16 cellular contexts compared by ENCODE assay signal in genomic region chr19:8518536-8518935, GRCh38. TPM values are rescaled to one million over a fixed set of nuclear protein-coding genes. Genes with fewer than 3 reads are reported as not detected.
DNase-seq lines count a peak whose midpoint lies in the region; ATAC-seq and TF ChIP-seq lines count a peak whose summit lies in the region.
"Had no signal": no experiment of that assay in that cellular context is flagged by ENCODE, and none has a peak within 500 bp of the region (broad histone marks: within the 10 kb centered on the region; RNA-seq: fewer than 3 reads in every experiment).

No MANE protein-coding gene starts in this region.

- no peak for ATAC-seq in activated naive CD4-positive, alpha-beta T cell treated with anti-CD3 and anti-CD28 coated beads, Interleukin-2, amount 50 U/mL, for 72 hours
- ATAC-seq: mucosa of descending colon, sciatic nerve had no signal

- no peaks in the 10 kb centered on the region for H3K9me3 Mint-ChIP-seq in activated naive CD4-positive, alpha-beta T cell treated with anti-CD3 and anti-CD28 coated beads, Interleukin-2, amount 50 U/mL, for 72 hours

- intact Hi-C loops in spleen (cut with DNase I; ENCODE audit: low total_unique reads): loop anchor here (10.0 kb wide), 1 partner anchor 164 kb away; no protein-coding TSS in a partner anchor

- H3K36me3 ChIP-seq in HEK293 (ENCODE audit: control insufficient read depth in 2 of 2, insufficient read depth in 1 of 2, low read length in 2 of 2): no peaks in the 10 kb centered on the region
- H3K36me3 ChIP-seq in spleen: peaks cover 0 to 38% (median 24%) of the 10 kb centered on the region in 6 donors
- H3K36me3 ChIP-seq: ascending aorta, WERI-Rb-1 had no signal

- POLR2A ChIA-PET in HEK293 (lab: Yijun Ruan, JAX): interaction anchor here (0.6 kb wide), 1 partner anchor 13 kb away, joined by 3 read pairs; no protein-coding TSS in a partner anchor

- TF ChIP-seq POLR2A in spleen (IDR thresholded peaks at IDR 0.05): no peak

- H3K4me3 ChIP-seq in HEK293 (ENCODE audit: low read depth, low read length): no peak overlapping the region
- no peak overlapping the region for H3K4me3 ChIP-seq in spleen
- H3K4me3 ChIP-seq: ascending aorta, mucosa of descending colon had no signal

- no peak for TF ChIP-seq CTCF in HEK293 (tag by site-specific recombination; IDR thresholded peaks at IDR 0.05)
- TF ChIP-seq CTCF in spleen (IDR thresholded peaks at IDR 0.05 in 8 of 11, conservative IDR thresholded peaks at IDR 0.05 in 3 of 11): no peak

- no peak overlapping the region for H3K27ac ChIP-seq in HEK293 (ENCODE audit: extremely low read depth, low read depth, low read length)
- H3K27ac ChIP-seq in spleen: peak overlapping the region in 7 of 8 donors; percentile 72 to 99 (median 84)
- H3K27ac ChIP-seq: ascending aorta, WERI-Rb-1 had no signal

- WGBS in spleen, 5 donors: 82 to 89% (median 85%) methylated on average over 11 of the region's 11 CpGs

- H3K9me3 ChIP-seq in HEK293 (ENCODE audit: control insufficient read depth, insufficient read depth, low read depth, low read length) (no peaks in the 10 kb centered on the region), spleen (no peaks in the 10 kb centered on the region)
- H3K9me3 ChIP-seq: ascending aorta, mucosa of descending colon had no signal

- CTCF ChIA-PET in HEK293 (lab: Yijun Ruan, JAX): interaction anchor here (0.6 to 1.3 kb wide), 3 partner anchors 13 to 128 kb away, joined by 3 to 4 read pairs (median 3); partner anchors contain the start of gene RAB11B

- peaks cover 0 to under 1% of the 10 kb centered on the region in 2 donors for H3K36me3 Mint-ChIP-seq in activated naive CD4-positive, alpha-beta T cell treated with anti-CD3 and anti-CD28 coated beads, Interleukin-2, amount 50 U/mL, for 72 hours

- no peaks in the 10 kb centered on the region for H3K27me3 ChIP-seq in spleen (replicated peaks in 1 of 7)
- H3K27me3 ChIP-seq: ascending aorta had no signal

- H3K4me1 ChIP-seq in HEK293 (ENCODE audit: control insufficient read depth, insufficient read depth, low read length): no peaks in the 10 kb centered on the region
- peaks cover 13 to 58% (median 48%) of the 10 kb centered on the region in 6 donors for H3K4me1 ChIP-seq in spleen
- H3K4me1 ChIP-seq: ascending aorta had no signal

- peak overlapping the region; percentile 32 to 96 for H3K27ac Mint-ChIP-seq in activated naive CD4-positive, alpha-beta T cell treated with anti-CD3 and anti-CD28 coated beads, Interleukin-2, amount 50 U/mL, for 72 hours

- DNase-seq in activated effector memory CD4-positive, alpha-beta T cell treated with anti-CD3 and anti-CD28 coated beads, Interleukin-2, amount 50 U/mL, for 16 hours: peak; percentile 65
- no peak for DNase-seq in activated effector memory CD4-positive, alpha-beta T cell treated with Interleukin-2 at 50 U/mL for 16 hours
- DNase-seq in activated naive CD4-positive, alpha-beta T cell treated with anti-CD3 and anti-CD28 coated beads, Interleukin-2, amount 50 U/mL, for 72 hours (ENCODE audit: low spot score in 2 of 2): no peak
- DNase-seq in spleen: no peak
- DNase-seq in activated CD8-positive, alpha-beta memory T cell treated with anti-CD3 and anti-CD28 coated beads, Interleukin-2, amount 50 U/mL, for 4 hours: no peak
- no peak for DNase-seq in cerebellum (ENCODE audit: low spot score)
- DNase-seq in NCI-H1105 (lab: John Stamatoyannopoulos, UW): no peak
- DNase-seq: hypothalamus; mucosa of descending colon; NCI-H2227 treated with DMSO at 0.1 percent for 48 hours; stimulated activated CD4-positive, alpha-beta T cell treated with anti-CD3 and anti-CD28 coated beads, Interleukin-1b, Interleukin-23, amount 100 ng/mL, for 48 hours; WERI-Rb-1 had no signal

TF ChIP-seq in HEK293, 187 proteins besides CTCF, POLR2A, EP300 and RAD21:
- TF ChIP-seq ZNF133 (tag by site-specific recombination; IDR thresholded peaks at IDR 0.05) (no peak), GLIS2 (tag by site-specific recombination; IDR thresholded peaks at IDR 0.05) (no peak), PRDM10 (tag by site-specific recombination; IDR thresholded peaks at IDR 0.05) (peak; percentile 57; the same call in 1 of the 2 replicates)

RNA-seq across cellular contexts. Expression of gene ZNF414, which starts 4.6 kb away (rescaled TPM):
- 10 to 100 TPM; 24.6 to 28.0 TPM for total RNA-seq in activated naive CD4-positive, alpha-beta T cell treated with anti-CD3 and anti-CD28 coated beads, Interleukin-2, amount 50 U/mL, for 72 hours
- 10 to 100 TPM; 12.0 to 31.0 (median 26.6) TPM for total RNA-seq in spleen
- 10 to 100 TPM; 12.7 to 31.7 (median 15.8) TPM for polyA plus RNA-seq in spleen
- 5.0 TPM for total RNA-seq in cerebellum

RNA-seq across cellular contexts. Expression of gene PRAM1, which starts 16.1 kb away (rescaled TPM):
- 1 to 10 TPM; 1.4 to 2.9 TPM for total RNA-seq in activated naive CD4-positive, alpha-beta T cell treated with anti-CD3 and anti-CD28 coated beads, Interleukin-2, amount 50 U/mL, for 72 hours
- total RNA-seq in spleen (10 to 100 TPM in 6 of 7 donors, 1 to 10 TPM in 1; 7.1 to 36.5 (median 15.1) TPM), cerebellum (0.18 TPM)
- polyA plus RNA-seq in spleen: 10 to 100 TPM in 2 of 3 donors, 1 to 10 TPM in 1; 2.4 to 23.0 (median 22.0) TPM
- total RNA-seq: ascending aorta, RPMI7951 had no signal

RNA-seq across cellular contexts. Expression of gene MYO1F, which starts 58.7 kb away (rescaled TPM):
- 10 to 100 TPM; 12.4 to 16.2 TPM for total RNA-seq in activated naive CD4-positive, alpha-beta T cell treated with anti-CD3 and anti-CD28 coated beads, Interleukin-2, amount 50 U/mL, for 72 hours
- total RNA-seq in spleen (100 to 1,000 TPM; 167 to 423 (median 234) TPM), cerebellum (2.7 TPM)
- 10 to 100 TPM; 22.1 to 88.8 (median 55.0) TPM for polyA plus RNA-seq in spleen

Comparison
In these comparisons a context has a peak if more than half of its experiments do, and no peak if none do; other contexts are left out.
1. RNA of gene MYO1F, which starts 58.7 kb away (total RNA-seq): 167 to 423 TPM in spleen; 12.4 to 16.2 TPM in activated naive CD4-positive, alpha-beta T cell treated with anti-CD3 and anti-CD28 coated beads, Interleukin-2, amount 50 U/mL, for 72 hours and 2.7 TPM in cerebellum (single experiment); every median in the first group is over 4 times any median in the second.